1 cellular context compared by ENCODE assay signal in the genomic region with DNA sequence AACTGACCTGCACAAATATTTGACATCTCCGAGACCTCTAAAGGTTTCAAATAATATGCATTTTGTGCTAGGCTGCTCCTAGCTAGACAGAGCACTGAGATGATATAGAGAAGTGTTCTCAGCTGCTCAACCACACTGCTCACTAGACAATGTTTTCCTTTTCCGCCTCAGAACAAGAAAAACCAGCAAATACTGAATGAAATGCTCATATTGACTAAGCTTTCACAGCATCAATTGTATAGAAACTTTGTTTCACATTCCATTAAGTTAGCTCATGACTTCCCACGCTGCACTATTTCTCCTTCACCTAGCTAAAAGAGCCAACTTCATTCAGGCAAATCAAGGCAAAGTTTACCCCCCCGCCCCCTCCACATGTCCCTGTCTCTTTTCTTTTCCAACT.
TF ChIP-seq lines count a peak whose summit lies in the region.

No MANE protein-coding gene starts in this region.

TF ChIP-seq in HEK293, 187 proteins besides CTCF, POLR2A, EP300 and RAD21 (continued from another document):
- no peak for TF ChIP-seq ZNF473 (tag by site-specific recombination; IDR thresholded peaks at IDR 0.05)
- no peak for TF ChIP-seq SCRT2 (tag by site-specific recombination; IDR thresholded peaks at IDR 0.05)
- TF ChIP-seq ZNF76 (tag by site-specific recombination; IDR thresholded peaks at IDR 0.05; ENCODE audit: borderline replicate concordance, low read depth): no peak
